Comparison of ENCODE assay signal across 1 cellular context in the genomic region with DNA sequence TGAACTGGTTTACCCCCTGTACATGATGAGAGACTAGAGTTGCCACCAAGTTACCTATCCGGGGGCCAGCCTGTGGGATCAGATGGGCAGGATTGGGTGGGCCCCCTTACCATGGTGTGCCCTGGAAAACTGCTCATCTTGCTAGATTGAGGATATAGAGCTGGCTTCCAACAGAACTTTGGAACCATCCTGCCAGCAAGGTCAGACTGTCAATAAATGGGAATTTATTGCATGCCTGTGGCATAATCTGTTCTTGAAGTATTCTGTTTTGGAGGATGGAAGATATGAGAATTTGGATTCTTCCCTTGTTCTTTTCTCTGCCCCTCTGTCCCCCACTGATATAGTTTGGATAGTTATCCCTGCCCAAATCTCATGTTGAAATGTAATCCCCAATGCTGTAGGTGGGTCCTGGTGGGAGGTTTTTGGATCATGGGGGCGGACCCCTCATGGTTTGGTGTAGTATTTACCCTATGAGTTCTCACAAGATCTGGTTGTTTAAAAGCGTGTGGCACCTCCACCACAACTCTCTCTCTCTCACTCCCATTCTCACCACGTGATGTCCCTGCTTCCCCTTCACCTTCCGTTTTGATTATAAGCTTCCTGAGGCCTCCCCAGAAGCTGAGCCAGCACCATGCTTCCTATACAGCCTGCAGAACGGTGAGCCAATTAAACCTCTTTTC.
A peak's percentile ranks its signal among the peaks of the same experiment; 100 is the strongest.
TF ChIP-seq lines count a peak whose summit lies in the region.

No MANE protein-coding gene starts in this region.

TF ChIP-seq in HepG2, 621 proteins besides CTCF, POLR2A, EP300 and RAD21 (continued from another document and continues in another):
- TF ChIP-seq, protein P1, sequence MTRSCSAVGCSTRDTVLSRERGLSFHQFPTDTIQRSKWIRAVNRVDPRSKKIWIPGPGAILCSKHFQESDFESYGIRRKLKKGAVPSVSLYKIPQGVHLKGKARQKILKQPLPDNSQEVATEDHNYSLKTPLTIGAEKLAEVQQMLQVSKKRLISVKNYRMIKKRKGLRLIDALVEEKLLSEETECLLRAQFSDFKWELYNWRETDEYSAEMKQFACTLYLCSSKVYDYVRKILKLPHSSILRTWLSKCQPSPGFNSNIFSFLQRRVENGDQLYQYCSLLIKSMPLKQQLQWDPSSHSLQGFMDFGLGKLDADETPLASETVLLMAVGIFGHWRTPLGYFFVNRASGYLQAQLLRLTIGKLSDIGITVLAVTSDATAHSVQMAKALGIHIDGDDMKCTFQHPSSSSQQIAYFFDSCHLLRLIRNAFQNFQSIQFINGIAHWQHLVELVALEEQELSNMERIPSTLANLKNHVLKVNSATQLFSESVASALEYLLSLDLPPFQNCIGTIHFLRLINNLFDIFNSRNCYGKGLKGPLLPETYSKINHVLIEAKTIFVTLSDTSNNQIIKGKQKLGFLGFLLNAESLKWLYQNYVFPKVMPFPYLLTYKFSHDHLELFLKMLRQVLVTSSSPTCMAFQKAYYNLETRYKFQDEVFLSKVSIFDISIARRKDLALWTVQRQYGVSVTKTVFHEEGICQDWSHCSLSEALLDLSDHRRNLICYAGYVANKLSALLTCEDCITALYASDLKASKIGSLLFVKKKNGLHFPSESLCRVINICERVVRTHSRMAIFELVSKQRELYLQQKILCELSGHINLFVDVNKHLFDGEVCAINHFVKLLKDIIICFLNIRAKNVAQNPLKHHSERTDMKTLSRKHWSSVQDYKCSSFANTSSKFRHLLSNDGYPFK (CRISPR knock-in tag; IDR thresholded peaks at IDR 0.05; ENCODE audit: borderline replicate concordance): 0 out of 2 replicates have a peak, but pooled peaks have one; percentile 3
- TF ChIP-seq ARHGAP35 (CRISPR knock-in tag; IDR thresholded peaks at IDR 0.05; ENCODE audit: borderline replicate concordance) (no peak), ZNF562 (CRISPR knock-in tag; IDR thresholded peaks at IDR 0.05; ENCODE audit: borderline replicate concordance) (no peak), ZNF430 (CRISPR knock-in tag; IDR thresholded peaks at IDR 0.05) (0 out of 2 replicates have a peak, but pooled peaks have one; percentile 17), ZNF451 (CRISPR knock-in tag; IDR thresholded peaks at IDR 0.05) (no peak), ZNF713 (CRISPR knock-in tag; IDR thresholded peaks at IDR 0.05) (0 out of 2 replicates have a peak, but pooled peaks have one; percentile 53), SMYD3 (CRISPR knock-in tag; IDR thresholded peaks at IDR 0.05) (no peak), GATA4 (IDR thresholded peaks at IDR 0.05; ENCODE audit: borderline replicate concordance, low read depth) (no peak), RBM22 (optimal IDR thresholded peaks at IDR 0.05; ENCODE audit: low read length) (peak; percentile 20), GATAD2A (CRISPR knock-in tag; IDR thresholded peaks at IDR 0.05) (peak; percentile 43), NCOA1 (CRISPR knock-in tag; IDR thresholded peaks at IDR 0.05) (no peak), ASH2L (IDR thresholded peaks at IDR 0.05; ENCODE audit: insufficient read length, low read depth, low read length) (no peak), ZNF615 (CRISPR knock-in tag; IDR thresholded peaks at IDR 0.05; ENCODE audit: borderline replicate concordance) (no peak), ZNF296 (CRISPR knock-in tag; conservative IDR thresholded peaks at IDR 0.05) (no peak), ZNF781 (CRISPR knock-in tag; IDR thresholded peaks at IDR 0.05; ENCODE audit: borderline replicate concordance, not compliant biosample characterization) (no peak), RXRA (CRISPR knock-in tag; IDR thresholded peaks at IDR 0.05) (no peak)
- TF ChIP-seq, protein P2, sequence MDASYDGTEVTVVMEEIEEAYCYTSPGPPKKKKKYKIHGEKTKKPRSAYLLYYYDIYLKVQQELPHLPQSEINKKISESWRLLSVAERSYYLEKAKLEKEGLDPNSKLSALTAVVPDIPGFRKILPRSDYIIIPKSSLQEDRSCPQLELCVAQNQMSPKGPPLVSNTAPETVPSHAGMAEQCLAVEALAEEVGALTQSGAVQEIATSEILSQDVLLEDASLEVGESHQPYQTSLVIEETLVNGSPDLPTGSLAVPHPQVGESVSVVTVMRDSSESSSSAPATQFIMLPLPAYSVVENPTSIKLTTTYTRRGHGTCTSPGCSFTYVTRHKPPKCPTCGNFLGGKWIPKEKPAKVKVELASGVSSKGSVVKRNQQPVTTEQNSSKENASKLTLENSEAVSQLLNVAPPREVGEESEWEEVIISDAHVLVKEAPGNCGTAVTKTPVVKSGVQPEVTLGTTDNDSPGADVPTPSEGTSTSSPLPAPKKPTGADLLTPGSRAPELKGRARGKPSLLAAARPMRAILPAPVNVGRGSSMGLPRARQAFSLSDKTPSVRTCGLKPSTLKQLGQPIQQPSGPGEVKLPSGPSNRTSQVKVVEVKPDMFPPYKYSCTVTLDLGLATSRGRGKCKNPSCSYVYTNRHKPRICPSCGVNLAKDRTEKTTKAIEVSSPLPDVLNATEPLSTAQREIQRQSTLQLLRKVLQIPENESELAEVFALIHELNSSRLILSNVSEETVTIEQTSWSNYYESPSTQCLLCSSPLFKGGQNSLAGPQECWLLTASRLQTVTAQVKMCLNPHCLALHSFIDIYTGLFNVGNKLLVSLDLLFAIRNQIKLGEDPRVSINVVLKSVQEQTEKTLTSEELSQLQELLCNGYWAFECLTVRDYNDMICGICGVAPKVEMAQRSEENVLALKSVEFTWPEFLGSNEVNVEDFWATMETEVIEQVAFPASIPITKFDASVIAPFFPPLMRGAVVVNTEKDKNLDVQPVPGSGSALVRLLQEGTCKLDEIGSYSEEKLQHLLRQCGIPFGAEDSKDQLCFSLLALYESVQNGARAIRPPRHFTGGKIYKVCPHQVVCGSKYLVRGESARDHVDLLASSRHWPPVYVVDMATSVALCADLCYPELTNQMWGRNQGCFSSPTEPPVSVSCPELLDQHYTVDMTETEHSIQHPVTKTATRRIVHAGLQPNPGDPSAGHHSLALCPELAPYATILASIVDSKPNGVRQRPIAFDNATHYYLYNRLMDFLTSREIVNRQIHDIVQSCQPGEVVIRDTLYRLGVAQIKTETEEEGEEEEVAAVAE (CRISPR knock-in tag; IDR thresholded peaks at IDR 0.05; ENCODE audit: borderline replicate concordance): 0 out of 2 replicates have a peak, but pooled peaks have one; percentile 22
- TF ChIP-seq, protein P3, sequence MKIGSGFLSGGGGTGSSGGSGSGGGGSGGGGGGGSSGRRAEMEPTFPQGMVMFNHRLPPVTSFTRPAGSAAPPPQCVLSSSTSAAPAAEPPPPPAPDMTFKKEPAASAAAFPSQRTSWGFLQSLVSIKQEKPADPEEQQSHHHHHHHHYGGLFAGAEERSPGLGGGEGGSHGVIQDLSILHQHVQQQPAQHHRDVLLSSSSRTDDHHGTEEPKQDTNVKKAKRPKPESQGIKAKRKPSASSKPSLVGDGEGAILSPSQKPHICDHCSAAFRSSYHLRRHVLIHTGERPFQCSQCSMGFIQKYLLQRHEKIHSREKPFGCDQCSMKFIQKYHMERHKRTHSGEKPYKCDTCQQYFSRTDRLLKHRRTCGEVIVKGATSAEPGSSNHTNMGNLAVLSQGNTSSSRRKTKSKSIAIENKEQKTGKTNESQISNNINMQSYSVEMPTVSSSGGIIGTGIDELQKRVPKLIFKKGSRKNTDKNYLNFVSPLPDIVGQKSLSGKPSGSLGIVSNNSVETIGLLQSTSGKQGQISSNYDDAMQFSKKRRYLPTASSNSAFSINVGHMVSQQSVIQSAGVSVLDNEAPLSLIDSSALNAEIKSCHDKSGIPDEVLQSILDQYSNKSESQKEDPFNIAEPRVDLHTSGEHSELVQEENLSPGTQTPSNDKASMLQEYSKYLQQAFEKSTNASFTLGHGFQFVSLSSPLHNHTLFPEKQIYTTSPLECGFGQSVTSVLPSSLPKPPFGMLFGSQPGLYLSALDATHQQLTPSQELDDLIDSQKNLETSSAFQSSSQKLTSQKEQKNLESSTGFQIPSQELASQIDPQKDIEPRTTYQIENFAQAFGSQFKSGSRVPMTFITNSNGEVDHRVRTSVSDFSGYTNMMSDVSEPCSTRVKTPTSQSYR (CRISPR knock-in tag; IDR thresholded peaks at IDR 0.05; ENCODE audit: borderline replicate concordance): no peak
- TF ChIP-seq, protein P4, sequence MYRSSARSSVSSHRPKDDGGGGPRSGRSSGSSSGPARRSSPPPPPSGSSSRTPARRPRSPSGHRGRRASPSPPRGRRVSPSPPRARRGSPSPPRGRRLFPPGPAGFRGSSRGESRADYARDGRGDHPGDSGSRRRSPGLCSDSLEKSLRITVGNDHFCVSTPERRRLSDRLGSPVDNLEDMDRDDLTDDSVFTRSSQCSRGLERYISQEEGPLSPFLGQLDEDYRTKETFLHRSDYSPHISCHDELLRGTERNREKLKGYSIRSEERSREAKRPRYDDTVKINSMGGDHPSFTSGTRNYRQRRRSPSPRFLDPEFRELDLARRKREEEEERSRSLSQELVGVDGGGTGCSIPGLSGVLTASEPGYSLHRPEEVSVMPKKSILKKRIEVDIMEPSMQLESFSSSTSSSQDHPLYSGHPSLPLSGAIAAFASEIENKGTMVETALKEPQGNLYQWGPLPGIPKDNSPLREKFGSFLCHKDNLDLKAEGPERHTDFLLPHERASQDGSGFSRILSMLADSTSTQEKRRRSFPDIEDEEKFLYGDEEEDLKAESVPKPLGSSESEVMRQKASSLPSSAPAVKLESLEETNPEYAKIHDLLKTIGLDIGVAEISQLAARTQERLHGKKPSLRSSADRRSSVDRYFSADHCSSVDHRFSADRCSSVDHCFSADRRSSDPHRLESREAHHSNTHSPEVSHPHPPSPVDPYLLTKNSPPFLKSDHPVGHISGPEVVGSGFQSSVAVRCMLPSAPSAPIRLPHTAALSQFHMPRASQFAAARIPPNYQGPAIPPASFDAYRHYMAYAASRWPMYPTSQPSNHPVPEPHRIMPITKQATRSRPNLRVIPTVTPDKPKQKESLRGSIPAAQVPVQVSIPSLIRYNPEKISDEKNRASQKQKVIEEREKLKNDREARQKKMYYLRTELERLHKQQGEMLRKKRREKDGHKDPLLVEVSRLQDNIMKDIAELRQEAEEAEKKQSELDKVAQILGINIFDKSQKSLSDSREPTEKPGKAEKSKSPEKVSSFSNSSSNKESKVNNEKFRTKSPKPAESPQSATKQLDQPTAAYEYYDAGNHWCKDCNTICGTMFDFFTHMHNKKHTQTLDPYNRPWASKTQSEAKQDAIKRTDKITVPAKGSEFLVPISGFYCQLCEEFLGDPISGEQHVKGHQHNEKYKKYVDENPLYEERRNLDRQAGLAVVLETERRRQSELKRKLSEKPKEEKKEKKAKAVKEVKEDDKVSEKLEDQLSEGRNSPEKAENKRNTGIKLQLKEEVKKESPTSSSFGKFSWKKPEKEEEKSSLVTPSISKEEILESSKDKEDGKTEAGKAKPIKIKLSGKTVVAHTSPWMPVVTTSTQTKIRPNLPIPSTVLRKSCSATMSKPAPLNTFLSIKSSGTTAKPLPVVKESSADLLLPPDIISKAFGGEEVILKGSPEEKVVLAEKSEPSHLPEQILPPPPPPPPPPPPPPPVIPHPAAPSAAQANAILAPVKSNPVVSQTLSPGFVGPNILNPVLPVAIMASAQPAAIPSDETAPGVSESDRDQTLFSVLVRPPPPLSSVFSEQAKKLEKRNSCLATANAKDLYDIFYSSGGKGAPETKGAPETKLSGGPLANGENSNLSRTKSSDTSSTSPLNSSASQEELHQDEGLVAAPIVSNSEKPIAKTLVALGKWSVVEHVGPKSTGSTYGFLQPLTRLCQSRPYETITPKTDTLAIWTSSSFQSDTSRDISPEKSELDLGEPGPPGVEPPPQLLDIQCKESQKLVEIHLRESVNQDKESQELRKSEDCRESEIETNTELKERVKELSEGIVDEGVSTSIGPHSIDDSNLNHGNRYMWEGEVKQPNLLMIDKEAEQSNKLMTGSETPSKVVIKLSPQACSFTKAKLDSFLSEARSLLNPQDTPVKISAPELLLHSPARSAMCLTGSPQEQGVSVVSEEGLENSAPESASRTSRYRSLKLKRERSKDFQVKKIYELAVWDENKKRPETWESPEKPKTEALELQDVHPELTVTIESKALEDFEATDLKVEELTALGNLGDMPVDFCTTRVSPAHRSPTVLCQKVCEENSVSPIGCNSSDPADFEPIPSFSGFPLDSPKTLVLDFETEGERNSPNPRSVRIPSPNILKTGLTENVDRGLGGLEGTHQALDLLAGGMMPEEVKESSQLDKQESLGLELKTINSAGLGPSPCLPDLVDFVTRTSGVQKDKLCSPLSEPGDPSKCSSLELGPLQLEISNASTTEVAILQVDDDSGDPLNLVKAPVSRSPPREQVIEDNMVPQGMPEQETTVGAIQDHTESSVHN (CRISPR knock-in tag; IDR thresholded peaks at IDR 0.05): no peak
- TF ChIP-seq, protein P5, sequence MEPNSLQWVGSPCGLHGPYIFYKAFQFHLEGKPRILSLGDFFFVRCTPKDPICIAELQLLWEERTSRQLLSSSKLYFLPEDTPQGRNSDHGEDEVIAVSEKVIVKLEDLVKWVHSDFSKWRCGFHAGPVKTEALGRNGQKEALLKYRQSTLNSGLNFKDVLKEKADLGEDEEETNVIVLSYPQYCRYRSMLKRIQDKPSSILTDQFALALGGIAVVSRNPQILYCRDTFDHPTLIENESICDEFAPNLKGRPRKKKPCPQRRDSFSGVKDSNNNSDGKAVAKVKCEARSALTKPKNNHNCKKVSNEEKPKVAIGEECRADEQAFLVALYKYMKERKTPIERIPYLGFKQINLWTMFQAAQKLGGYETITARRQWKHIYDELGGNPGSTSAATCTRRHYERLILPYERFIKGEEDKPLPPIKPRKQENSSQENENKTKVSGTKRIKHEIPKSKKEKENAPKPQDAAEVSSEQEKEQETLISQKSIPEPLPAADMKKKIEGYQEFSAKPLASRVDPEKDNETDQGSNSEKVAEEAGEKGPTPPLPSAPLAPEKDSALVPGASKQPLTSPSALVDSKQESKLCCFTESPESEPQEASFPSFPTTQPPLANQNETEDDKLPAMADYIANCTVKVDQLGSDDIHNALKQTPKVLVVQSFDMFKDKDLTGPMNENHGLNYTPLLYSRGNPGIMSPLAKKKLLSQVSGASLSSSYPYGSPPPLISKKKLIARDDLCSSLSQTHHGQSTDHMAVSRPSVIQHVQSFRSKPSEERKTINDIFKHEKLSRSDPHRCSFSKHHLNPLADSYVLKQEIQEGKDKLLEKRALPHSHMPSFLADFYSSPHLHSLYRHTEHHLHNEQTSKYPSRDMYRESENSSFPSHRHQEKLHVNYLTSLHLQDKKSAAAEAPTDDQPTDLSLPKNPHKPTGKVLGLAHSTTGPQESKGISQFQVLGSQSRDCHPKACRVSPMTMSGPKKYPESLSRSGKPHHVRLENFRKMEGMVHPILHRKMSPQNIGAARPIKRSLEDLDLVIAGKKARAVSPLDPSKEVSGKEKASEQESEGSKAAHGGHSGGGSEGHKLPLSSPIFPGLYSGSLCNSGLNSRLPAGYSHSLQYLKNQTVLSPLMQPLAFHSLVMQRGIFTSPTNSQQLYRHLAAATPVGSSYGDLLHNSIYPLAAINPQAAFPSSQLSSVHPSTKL (CRISPR knock-in tag; IDR thresholded peaks at IDR 0.05): 0 out of 2 replicates have a peak, but pooled peaks have one; percentile 38
